8 cellular contexts compared by ENCODE assay signal in genomic region chr1:31394628-31395193, GRCh38. TPM values are rescaled to one million over a fixed set of nuclear protein-coding genes. Genes with fewer than 3 reads are reported as not detected.
DNase-seq lines count a peak whose midpoint lies in the region; ATAC-seq, FAIRE-seq and TF ChIP-seq lines count a peak whose summit lies in the region.

No MANE protein-coding gene starts in this region.

- peaks cover 11% of the 10 kb centered on the region for H3K27me3 Mint-ChIP-seq in T-helper 1 cell treated with Interleukin-12 subunit alpha and Interleukin-12 subunit beta and Interleukin-4 antibody, amounts not matched to agents 30 μg/mL and 1 μg/mL, for 36 hours (ENCODE audit: low read depth)

- peak overlapping the region; percentile 65 for H3K4me2 ChIP-seq in hepatocyte

- no peaks in the 10 kb centered on the region for H3K36me3 Mint-ChIP-seq in T-helper 1 cell treated with Interleukin-12 subunit alpha and Interleukin-12 subunit beta and Interleukin-4 antibody, amounts not matched to agents 30 μg/mL and 1 μg/mL, for 36 hours (ENCODE audit: low read depth)

- no peaks in the 10 kb centered on the region for H3K9me3 ChIP-seq in hepatocyte (ENCODE audit: low read depth)

- peak overlapping the region; percentile 22 for H3K27ac ChIP-seq in hepatocyte

- peak overlapping the region; percentile 56 for H2AFZ ChIP-seq in hepatocyte

- peak; percentile 11 for FAIRE-seq in H54 (lab: Jason Lieb, UNC)

- H3K4me1 ChIP-seq in hepatocyte (ENCODE audit: insufficient read depth) = peaks cover 12% of the 10 kb centered on the region

- H4K20me1 ChIP-seq in hepatocyte (ENCODE audit: insufficient read depth, poor library complexity, severe bottlenecking) = no peaks in the 10 kb centered on the region

- no peaks in the 10 kb centered on the region for H3K27me3 ChIP-seq in hepatocyte

- peaks cover 9% of the 10 kb centered on the region for H3K4me1 Mint-ChIP-seq in T-helper 1 cell treated with Interleukin-12 subunit alpha and Interleukin-12 subunit beta and Interleukin-4 antibody, amounts not matched to agents 30 μg/mL and 1 μg/mL, for 36 hours (ENCODE audit: low read depth)

- TF ChIP-seq POLR2A in H54 (IDR thresholded peaks at IDR 0.05; ENCODE audit: low read depth, low read length) = no peak

- H3K27ac Mint-ChIP-seq in T-helper 1 cell treated with Interleukin-12 subunit alpha and Interleukin-12 subunit beta and Interleukin-4 antibody, amounts not matched to agents 30 μg/mL and 1 μg/mL, for 36 hours = peak overlapping the region; percentile 31

- H3K36me3 ChIP-seq in hepatocyte (replicated peaks; ENCODE audit: insufficient read depth, low read depth) = no peaks in the 10 kb centered on the region

- peak overlapping the region; percentile 81 for H3K4me3 Mint-ChIP-seq in T-helper 1 cell treated with Interleukin-12 subunit alpha and Interleukin-12 subunit beta and Interleukin-4 antibody, amounts not matched to agents 30 μg/mL and 1 μg/mL, for 36 hours

- H3K4me3 ChIP-seq in hepatocyte = no peak overlapping the region
- peak overlapping the region; percentile 40 for H3K4me3 ChIP-seq in retinal pigment epithelial cell (ENCODE audit: low read length)

- TF ChIP-seq CTCF in hepatocyte (IDR thresholded peaks at IDR 0.05; ENCODE audit: poor library complexity) (peak; percentile 93), retinal pigment epithelial cell (conservative IDR thresholded peaks at IDR 0.05; ENCODE audit: low read depth, low read length) (peak; percentile 91)

- no peak for ATAC-seq in HG03378 (IDR thresholded peaks at IDR 0.05; ENCODE audit: unreplicated experiment)

- DNase-seq in DMS53 treated with DMSO at 0.1 percent for 48 hours (lab: John Stamatoyannopoulos, UW; ENCODE audit: unreplicated experiment) (peak; percentile 97), H54 (ENCODE audit: insufficient read length, low spot score) (peak; percentile 78), NCI-H146 (lab: John Stamatoyannopoulos, UW) (peak; percentile 74), amniotic stem cell (lab: John Stamatoyannopoulos, UW) (peak; percentile 78), hepatocyte (ENCODE audit: low spot score) (peak; percentile 95), retinal pigment epithelial cell (ENCODE audit: low read depth) (no peak)

- whole genome bisulfite sequencing in hepatocyte (ENCODE audit: low lambda C conversion rate, missing lambda C conversion rate) = 4% methylated on average over 35 of the region's 35 CpGs

- H3K9me3 Mint-ChIP-seq in T-helper 1 cell treated with Interleukin-12 subunit alpha and Interleukin-12 subunit beta and Interleukin-4 antibody, amounts not matched to agents 30 μg/mL and 1 μg/mL, for 36 hours = no peaks in the 10 kb centered on the region

- H3K79me2 ChIP-seq in hepatocyte = no peaks in the 10 kb centered on the region

- H3K9me2 ChIP-seq in hepatocyte (replicated peaks; ENCODE audit: insufficient read depth) = no peaks in the 10 kb centered on the region

RNA-seq across cellular contexts. Expression of gene SERINC2, which starts 18.3 kb away (rescaled TPM):
- total RNA-seq in hepatocyte = 53.6 and 70.2 TPM in 2 replicates
- polyA plus RNA-seq in hepatocyte = 154 and 164 TPM in 2 replicates

RNA-seq across cellular contexts. Expression of gene FABP3, which starts 21.8 kb away (rescaled TPM):
- total RNA-seq in hepatocyte = 23.9 and 39.1 TPM in 2 replicates
- 50.1 and 65.5 TPM in 2 replicates for polyA plus RNA-seq in hepatocyte
